14 cellular contexts compared by ENCODE assay signal in genomic region chr1:151237678-151238466, GRCh38. TPM values are rescaled to one million over a fixed set of nuclear protein-coding genes. Genes with fewer than 3 reads are reported as not detected.
DNase-seq lines count a peak whose midpoint lies in the region; ATAC-seq and TF ChIP-seq lines count a peak whose summit lies in the region.
"Had no signal": no experiment of that assay in that cellular context is flagged by ENCODE, and none has a peak within 500 bp of the region (broad histone marks: within the 10 kb centered on the region; RNA-seq: fewer than 3 reads in every experiment).

No MANE protein-coding gene starts in this region.

- intact Hi-C loops in IMR-90 (cut with micrococcal nuclease): no loop called here
- intact Hi-C loops in activated T-helper 2 cell treated with anti-CD3 and anti-CD28 coated beads, Interferon-gamma antibody, Interleukin-2, Interleukin-4, amounts not matched to agents 10 μg/mL and 5 μg/mL and 100 μg/mL, durations not matched to agents 14 hours and 24 hours and 36 hours (cut with micrococcal nuclease): no loop called here

- H2BK120ac ChIP-seq in IMR-90 (ENCODE audit: low read depth, low read length): no peak overlapping the region

- H3K9me3 ChIP-seq in IMR-90 (ENCODE audit: control insufficient read depth, insufficient read depth, low read length): no peaks in the 10 kb centered on the region
- H3K9me3 ChIP-seq: right atrium auricular region, suprapubic skin had no signal

- peak overlapping the region; percentile 29 for H3K27ac Mint-ChIP-seq in activated T-helper 2 cell treated with anti-CD3 and anti-CD28 coated beads, Interferon-gamma antibody, Interleukin-2, Interleukin-4, amounts not matched to agents 10 μg/mL and 5 μg/mL and 100 μg/mL, durations not matched to agents 14 hours and 24 hours and 36 hours
- peak overlapping the region; percentile 54 for H3K27ac Mint-ChIP-seq in osteocyte (ENCODE audit: unreplicated experiment)

- CTCF ChIA-PET in IMR-90 (lab: Yijun Ruan, JAX): interaction anchor here (2.0 kb wide), 1 partner anchor 14 kb away, joined by 6 read pairs; no protein-coding TSS in a partner anchor

- peaks cover 68% of the 10 kb centered on the region for H3K36me3 Mint-ChIP-seq in activated T-helper 2 cell treated with anti-CD3 and anti-CD28 coated beads, Interferon-gamma antibody, Interleukin-2, Interleukin-4, amounts not matched to agents 10 μg/mL and 5 μg/mL and 100 μg/mL, durations not matched to agents 14 hours and 24 hours and 36 hours (ENCODE audit: low read depth)
- H3K36me3 Mint-ChIP-seq in osteocyte (ENCODE audit: unreplicated experiment): peaks cover 68% of the 10 kb centered on the region

- TF ChIP-seq POLR2A in IMR-90 (IDR thresholded peaks at IDR 0.05; ENCODE audit: low read depth, low read length): no peak

- TF ChIP-seq CTCF in IMR-90 (conservative IDR thresholded peaks at IDR 0.05; ENCODE audit: low read depth, low read length): no peak
- TF ChIP-seq CTCF in osteocyte (IDR thresholded peaks at IDR 0.05): no peak
- no peak for TF ChIP-seq CTCF in coronary artery (IDR thresholded peaks at IDR 0.05)

- dilution Hi-C loops in IMR-90 (cut with HindIII; ENCODE audit: low sequenced_read_pairs, unreplicated experiment): no loop called here

- H3K14ac ChIP-seq in IMR-90 (replicated peaks; ENCODE audit: low read depth, low read length): 0 out of 2 replicates have a peak overlapping the region, but pooled peaks have one; percentile 13

- DNase-seq in SIG-M5 treated with dmso at 0.1 percent for 504 hours (lab: John Stamatoyannopoulos, UW; ENCODE audit: unreplicated experiment) (peak; percentile 31), SIG-M5 (lab: John Stamatoyannopoulos, UW) (no peak), IMR-90 (no peak), osteocyte (ENCODE audit: extremely low spot score, unreplicated experiment) (no peak), NCI-H1105 treated with DMSO at 0.1 percent for 48 hours (lab: John Stamatoyannopoulos, UW) (no peak), coronary artery (ENCODE audit: low spot score) (no peak)
- DNase-seq in activated T-helper 2 cell treated with anti-CD3 and anti-CD28 coated beads, Interferon-gamma antibody, Interleukin-2, Interleukin-4, amounts not matched to agents 10 μg/mL and 5 μg/mL and 100 μg/mL, durations not matched to agents 14 hours and 24 hours and 36 hours (ENCODE audit: low spot score): no peak
- DNase-seq: cerebellar nuclear complex, DMS153, NCI-H2227 treated with DMSO at 0.1 percent for 48 hours had no signal

- H3K9me1 ChIP-seq in IMR-90 (ENCODE audit: insufficient read depth, low read length): peaks cover 6% of the 10 kb centered on the region

- no peak overlapping the region for H2AFZ ChIP-seq in IMR-90 (replicated peaks; ENCODE audit: low read length, poor library complexity)

- H3K4me2 ChIP-seq in IMR-90 (ENCODE audit: low read depth, low read length): peak overlapping the region; percentile 40; the same call in 1 of the 2 replicates

- no peaks in the 10 kb centered on the region for H3K27me3 ChIP-seq in IMR-90 (ENCODE audit: control insufficient read depth, insufficient read depth, low read length)
- H3K27me3 ChIP-seq: right atrium auricular region, suprapubic skin had no signal

- peak overlapping the region; percentile 11; the same call in 1 of the 2 replicates for H3K18ac ChIP-seq in IMR-90 (ENCODE audit: low read depth, low read length)

- BruUV-seq in IMR-90 (replicated peaks; lab: Mats Ljungman, UMichigan): no TSS peak

- no peak overlapping the region for H3K56ac ChIP-seq in IMR-90 (ENCODE audit: extremely low read depth, insufficient read depth, low read length)

- H2BK15ac ChIP-seq in IMR-90 (ENCODE audit: low read depth, low read length): no peak overlapping the region

- peaks cover 59% of the 10 kb centered on the region for H3K36me3 ChIP-seq in IMR-90 (ENCODE audit: control insufficient read depth, insufficient read depth, low read length)

- no peak overlapping the region for H4K8ac ChIP-seq in IMR-90 (ENCODE audit: low read depth in 2 of 2, low read length in 2 of 2)

- H4K91ac ChIP-seq in IMR-90 (ENCODE audit: insufficient read depth, low read depth, low read length): no peak overlapping the region

- no peaks in the 10 kb centered on the region for H3K9me3 Mint-ChIP-seq in activated T-helper 2 cell treated with anti-CD3 and anti-CD28 coated beads, Interferon-gamma antibody, Interleukin-2, Interleukin-4, amounts not matched to agents 10 μg/mL and 5 μg/mL and 100 μg/mL, durations not matched to agents 14 hours and 24 hours and 36 hours
- H3K9me3 Mint-ChIP-seq in osteocyte (ENCODE audit: unreplicated experiment): no peaks in the 10 kb centered on the region

- H3K4me3 Mint-ChIP-seq in activated T-helper 2 cell treated with anti-CD3 and anti-CD28 coated beads, Interferon-gamma antibody, Interleukin-2, Interleukin-4, amounts not matched to agents 10 μg/mL and 5 μg/mL and 100 μg/mL, durations not matched to agents 14 hours and 24 hours and 36 hours (ENCODE audit: low read depth): no peak overlapping the region
- H3K4me3 Mint-ChIP-seq in osteocyte (ENCODE audit: unreplicated experiment): no peak overlapping the region

- ATAC-seq in IMR-90 (ENCODE audit: low read depth): 0 out of 2 replicates have a peak, but pooled peaks have one; percentile 5
- no peak for ATAC-seq in HG03139 (IDR thresholded peaks at IDR 0.05; ENCODE audit: unreplicated experiment)

- in situ Hi-C loops in IMR-90 (cut with MboI; ENCODE audit: low sequenced_read_pairs): no loop called here

- no peak overlapping the region for H3K9ac ChIP-seq in IMR-90 (ENCODE audit: low read depth, low read length)

- H3K27me3 Mint-ChIP-seq in activated T-helper 2 cell treated with anti-CD3 and anti-CD28 coated beads, Interferon-gamma antibody, Interleukin-2, Interleukin-4, amounts not matched to agents 10 μg/mL and 5 μg/mL and 100 μg/mL, durations not matched to agents 14 hours and 24 hours and 36 hours (ENCODE audit: low read depth): no peaks in the 10 kb centered on the region
- H3K27me3 Mint-ChIP-seq in osteocyte (ENCODE audit: unreplicated experiment): no peaks in the 10 kb centered on the region

- H2BK20ac ChIP-seq in IMR-90 (ENCODE audit: low read depth, low read length): no peak overlapping the region; the same call in 1 of the 2 replicates

- POLR2A ChIA-PET in IMR-90 (lab: Charles Lee; ENCODE audit: unreplicated experiment): no interaction called here

- no peak for TF ChIP-seq RAD21 in IMR-90 (IDR thresholded peaks at IDR 0.05; ENCODE audit: low read length)

- H3K4me1 ChIP-seq in IMR-90 (ENCODE audit: control insufficient read depth, insufficient read depth, low read length): peaks cover 6% of the 10 kb centered on the region
- H3K4me1 ChIP-seq: right atrium auricular region, suprapubic skin had no signal

- peak overlapping the region; percentile 49 for H2BK5ac ChIP-seq in IMR-90 (ENCODE audit: low read depth, low read length, poor library complexity, severe bottlenecking)

- H3K27ac ChIP-seq in IMR-90 (ENCODE audit: insufficient read depth, low read length) (peak overlapping the region; percentile 34), coronary artery (no peak overlapping the region)
- H3K27ac ChIP-seq: 22Rv1, right atrium auricular region, suprapubic skin had no signal

- H4K5ac ChIP-seq in IMR-90 (ENCODE audit: low read depth, low read length): no peak overlapping the region

- H3K79me1 ChIP-seq in IMR-90 (ENCODE audit: low read depth in 1 of 2, low read length in 2 of 2): peaks cover 8 to 45% of the 10 kb centered on the region in 2 experiments; a peak in 3 of 4 replicates

- no peak overlapping the region for H3K23ac ChIP-seq in IMR-90 (ENCODE audit: low read depth, low read length)

- WGBS in IMR-90 (ENCODE audit: extremely low coverage in 2 of 2, insufficient read length in 1 of 2), 2 experiments: no CpG with 5 or more reads among the region's 4 CpGs

- H3K4me3 ChIP-seq in IMR-90 (ENCODE audit: insufficient read depth, low read depth, low read length) (no peak overlapping the region), coronary artery (no peak overlapping the region)
- H3K4me3 ChIP-seq: right atrium auricular region, suprapubic skin had no signal

- H2AK5ac ChIP-seq in IMR-90 (ENCODE audit: low read depth, low read length): no peak overlapping the region

- no peak overlapping the region for H2AK9ac ChIP-seq in IMR-90 (replicated peaks; ENCODE audit: low read depth, low read length, poor library complexity)

- peaks cover 8% of the 10 kb centered on the region for H3K4me1 Mint-ChIP-seq in activated T-helper 2 cell treated with anti-CD3 and anti-CD28 coated beads, Interferon-gamma antibody, Interleukin-2, Interleukin-4, amounts not matched to agents 10 μg/mL and 5 μg/mL and 100 μg/mL, durations not matched to agents 14 hours and 24 hours and 36 hours (ENCODE audit: low read depth)
- peaks cover 11% of the 10 kb centered on the region for H3K4me1 Mint-ChIP-seq in osteocyte (ENCODE audit: unreplicated experiment)

- H4K20me1 ChIP-seq in IMR-90 (ENCODE audit: insufficient read depth, low read length): peaks cover 18% of the 10 kb centered on the region; the same call in 1 of the 2 replicates

- H3K4ac ChIP-seq in IMR-90 (ENCODE audit: low read depth, low read length): peak overlapping the region; percentile 36

RNA-seq across cellular contexts. Expression of gene PSMD4, which starts 16.7 kb away (rescaled TPM):
- total RNA-seq in IMR-90 (2012; rRNA removed): 289 and 349 TPM in 2 replicates
- polyA plus RNA-seq in IMR-90 (2012; rRNA removed): 282 and 314 TPM in 2 replicates
- 247 and 276 TPM in 2 replicates for polyA plus RNA-seq in IMR-90 (2012; cell fraction: cytosol; rRNA removed)
- 150 and 155 TPM in 2 replicates for polyA plus RNA-seq in IMR-90 (2012; cell fraction: nucleus; rRNA removed; ENCODE audit: low replicate concordance)
- total RNA-seq in activated T-helper 2 cell treated with anti-CD3 and anti-CD28 coated beads, Interferon-gamma antibody, Interleukin-2, Interleukin-4, amounts not matched to agents 10 μg/mL and 5 μg/mL and 100 μg/mL, durations not matched to agents 14 hours and 24 hours and 36 hours: 271 and 280 TPM in 2 replicates
- 133 and 150 TPM in 2 replicates for total RNA-seq in osteocyte

RNA-seq across cellular contexts. Expression of gene PIP5K1A, which starts 39.5 kb away (rescaled TPM):
- total RNA-seq in IMR-90 (2012; rRNA removed) (52.5 and 59.1 TPM in 2 replicates), osteocyte (84.4 and 89.5 TPM in 2 replicates)
- polyA plus RNA-seq in IMR-90 (2012; rRNA removed): 85.5 and 105 TPM in 2 replicates
- 30.9 and 48.4 TPM in 2 replicates for polyA plus RNA-seq in IMR-90 (2012; cell fraction: cytosol; rRNA removed)
- polyA plus RNA-seq in IMR-90 (2012; cell fraction: nucleus; rRNA removed; ENCODE audit: low replicate concordance): 34.4 and 218 TPM in 2 replicates
- 82.2 and 83.9 TPM in 2 replicates for total RNA-seq in activated T-helper 2 cell treated with anti-CD3 and anti-CD28 coated beads, Interferon-gamma antibody, Interleukin-2, Interleukin-4, amounts not matched to agents 10 μg/mL and 5 μg/mL and 100 μg/mL, durations not matched to agents 14 hours and 24 hours and 36 hours

RNA-seq across cellular contexts. Expression of gene ZNF687, which starts 44.2 kb away (rescaled TPM):
- 5.7 and 6.4 TPM in 2 replicates for total RNA-seq in IMR-90 (2012; rRNA removed)
- polyA plus RNA-seq in IMR-90 (2012; rRNA removed): 10.8 and 13.7 TPM in 2 replicates
- polyA plus RNA-seq in IMR-90 (2012; cell fraction: cytosol; rRNA removed): 5.8 and 12.6 TPM in 2 replicates
- polyA plus RNA-seq in IMR-90 (2012; cell fraction: nucleus; rRNA removed; ENCODE audit: low replicate concordance): 22.7 and 52.2 TPM in 2 replicates
- 25.0 and 25.3 TPM in 2 replicates for total RNA-seq in activated T-helper 2 cell treated with anti-CD3 and anti-CD28 coated beads, Interferon-gamma antibody, Interleukin-2, Interleukin-4, amounts not matched to agents 10 μg/mL and 5 μg/mL and 100 μg/mL, durations not matched to agents 14 hours and 24 hours and 36 hours
- total RNA-seq in osteocyte: 23.7 and 25.9 TPM in 2 replicates

RNA-seq across cellular contexts. Expression of gene VPS72, which starts 47.9 kb away (rescaled TPM):
- total RNA-seq in IMR-90 (2012; rRNA removed): 51.3 and 53.6 TPM in 2 replicates
- 62.3 and 64.5 TPM in 2 replicates for polyA plus RNA-seq in IMR-90 (2012; rRNA removed)
- 37.1 and 43.4 TPM in 2 replicates for polyA plus RNA-seq in IMR-90 (2012; cell fraction: cytosol; rRNA removed)
- 20.6 and 33.3 TPM in 2 replicates for polyA plus RNA-seq in IMR-90 (2012; cell fraction: nucleus; rRNA removed; ENCODE audit: low replicate concordance)
- 80.7 and 84.5 TPM in 2 replicates for total RNA-seq in activated T-helper 2 cell treated with anti-CD3 and anti-CD28 coated beads, Interferon-gamma antibody, Interleukin-2, Interleukin-4, amounts not matched to agents 10 μg/mL and 5 μg/mL and 100 μg/mL, durations not matched to agents 14 hours and 24 hours and 36 hours
- total RNA-seq in osteocyte: 77.5 and 91.6 TPM in 2 replicates
